9 cellular contexts compared by ENCODE assay signal in genomic region chr16:31143036-31143888, GRCh38. TPM values are rescaled to one million over a fixed set of nuclear protein-coding genes. Genes with fewer than 3 reads are reported as not detected.
A peak's percentile ranks its signal among the peaks of the same experiment; 100 is the strongest.
DNase-seq lines count a peak whose midpoint lies in the region; ATAC-seq and TF ChIP-seq lines count a peak whose summit lies in the region.
"Had no signal": no experiment of that assay in that cellular context is flagged by ENCODE, and none has a peak within 500 bp of the region (broad histone marks: within the 10 kb centered on the region; RNA-seq: fewer than 3 reads in every experiment).

No MANE protein-coding gene starts in this region.

- no peaks in the 10 kb centered on the region for H3K9me2 ChIP-seq in SU-DHL-6 (replicated peaks; ENCODE audit: insufficient read depth, low read length)

- H2AFZ ChIP-seq in SU-DHL-6 (ENCODE audit: low read depth, low read length, severe bottlenecking) = peak overlapping the region; percentile 75
- peak overlapping the region; percentile 86 for H2AFZ ChIP-seq in fibroblast of lung (ENCODE audit: low read length)

- ATAC-seq in foreskin keratinocyte = no peak
- no peak for ATAC-seq in GM21526 (IDR thresholded peaks at IDR 0.05; ENCODE audit: low FRiP score, unreplicated experiment)

- H3K4me1 ChIP-seq in fibroblast of lung (ENCODE audit: control insufficient read depth, extremely low read depth, insufficient read depth, low read length) (peaks cover 9% of the 10 kb centered on the region), skeletal muscle tissue (ENCODE audit: control insufficient read depth in 3 of 3, insufficient read depth in 3 of 3, low read length in 3 of 3) (peaks cover 22 to 27% (median 24%) of the 10 kb centered on the region in 3 donors), foreskin keratinocyte (peaks cover 9% of the 10 kb centered on the region)

- H3K27me3 ChIP-seq in SU-DHL-6 (ENCODE audit: low read length) (no peaks in the 10 kb centered on the region), fibroblast of lung (ENCODE audit: control insufficient read depth, insufficient read depth, low read length) (peaks cover 18% of the 10 kb centered on the region), skeletal muscle tissue (ENCODE audit: control insufficient read depth in 3 of 3, insufficient read depth in 3 of 3, low read length in 3 of 3) (peaks cover 7 to 8% (median 8%) of the 10 kb centered on the region in 3 donors), foreskin keratinocyte (peaks cover 5% of the 10 kb centered on the region)
- H3K27me3 ChIP-seq: MG63 had no signal

- H3K79me2 ChIP-seq in SU-DHL-6 (ENCODE audit: insufficient read depth, low read length) (no peaks in the 10 kb centered on the region), fibroblast of lung (ENCODE audit: control insufficient read depth, insufficient read depth, low read length) (no peaks in the 10 kb centered on the region)

- H3F3A ChIP-seq in SU-DHL-6 (ENCODE audit: insufficient read depth) = no peaks in the 10 kb centered on the region

- TF ChIP-seq CTCF in GM12875 (IDR thresholded peaks at IDR 0.05; ENCODE audit: borderline replicate concordance, insufficient read depth, low read depth, low read length) (0 out of 2 replicates have a peak, but pooled peaks have one; percentile 21), SU-DHL-6 (IDR thresholded peaks at IDR 0.05; ENCODE audit: insufficient read depth, low read length, poor library complexity, severe bottlenecking) (no peak), fibroblast of lung (conservative IDR thresholded peaks at IDR 0.05 in 1 of 2, IDR thresholded peaks at IDR 0.05 in 1 of 2; ENCODE audit: low read depth in 1 of 2, low read length in 2 of 2) (no peak), foreskin keratinocyte (conservative IDR thresholded peaks at IDR 0.05) (no peak)

- no peak for DNase-seq in fibroblast of lung (ENCODE audit: low read depth in 2 of 2)
- DNase-seq in SK-N-DZ (ENCODE audit: low spot score) = no peak
- no peak for DNase-seq in foreskin keratinocyte
- DNase-seq in AG20443 (ENCODE audit: low spot score) = no peak

- H3K4me2 ChIP-seq in SU-DHL-6 (ENCODE audit: low read depth, low read length, poor library complexity, severe bottlenecking) (peak overlapping the region; percentile 59), fibroblast of lung (ENCODE audit: extremely low read depth, insufficient read depth, low read length) (peak overlapping the region; percentile 77)

- H3K9me3 ChIP-seq in SU-DHL-6 (ENCODE audit: insufficient read depth, low read length) (no peaks in the 10 kb centered on the region), fibroblast of lung (ENCODE audit: control insufficient read depth, insufficient read depth, low read depth, low read length) (no peaks in the 10 kb centered on the region), skeletal muscle tissue (ENCODE audit: control insufficient read depth in 3 of 3, low read length in 3 of 3) (no peaks in the 10 kb centered on the region)
- H3K9me3 ChIP-seq: MG63 had no signal

- H4K20me1 ChIP-seq in SU-DHL-6 (ENCODE audit: low read depth, low read length) (no peaks in the 10 kb centered on the region), fibroblast of lung (ENCODE audit: control insufficient read depth, extremely low read depth, insufficient read depth, low read length) (no peaks in the 10 kb centered on the region)

- H3K4me3 ChIP-seq in GM12875 (ENCODE audit: low read depth, low read length) = no peak overlapping the region
- no peak overlapping the region for H3K4me3 ChIP-seq in SU-DHL-6 (ENCODE audit: insufficient read depth, low read length, poor library complexity, severe bottlenecking)
- peak overlapping the region in 2 of 4 experiments; percentile 38 to 52 for H3K4me3 ChIP-seq in fibroblast of lung (replicated peaks in 1 of 4; ENCODE audit: control extremely low read depth in 1 of 4, insufficient read depth in 1 of 4, low read depth in 3 of 4, low read length in 4 of 4)
- peak overlapping the region; percentile 43 to 76 (median 72) for H3K4me3 ChIP-seq in skeletal muscle tissue (ENCODE audit: low read length in 3 of 3)
- H3K4me3 ChIP-seq: MG63 had no signal

- no peak overlapping the region for H3K27ac ChIP-seq in SU-DHL-6 (ENCODE audit: low read depth, low read length)
- H3K27ac ChIP-seq in fibroblast of lung (ENCODE audit: insufficient read depth, low read length) = no peak overlapping the region
- peak overlapping the region; percentile 70 for H3K27ac ChIP-seq in skeletal muscle tissue (ENCODE audit: low read depth, low read length)
- no peak overlapping the region for H3K27ac ChIP-seq in foreskin keratinocyte

- peak overlapping the region; percentile 62; the same call in 1 of the 2 replicates for H3K9ac ChIP-seq in SU-DHL-6 (ENCODE audit: low read length)
- no peak overlapping the region for H3K9ac ChIP-seq in fibroblast of lung (ENCODE audit: insufficient read depth, low read length)
- peak overlapping the region in 2 of 3 donors; percentile 59 to 88 for H3K9ac ChIP-seq in skeletal muscle tissue (ENCODE audit: low read depth in 1 of 3, low read length in 3 of 3)

- H3K36me3 ChIP-seq in SU-DHL-6 (ENCODE audit: low read length) (no peaks in the 10 kb centered on the region), fibroblast of lung (ENCODE audit: control insufficient read depth, insufficient read depth, low read length) (no peaks in the 10 kb centered on the region), skeletal muscle tissue (ENCODE audit: control insufficient read depth in 3 of 3, insufficient read depth in 3 of 3, low read length in 3 of 3) (no peaks in the 10 kb centered on the region)
- H3K36me3 ChIP-seq: MG63 had no signal

RNA-seq across cellular contexts. Expression of gene PRSS36, which starts 6.6 kb away (rescaled TPM):
- total RNA-seq in fibroblast of lung (0.17 TPM in 1 of 2 replicates, not detected in the other), skeletal muscle tissue (0.52 TPM), foreskin keratinocyte (0.31 and 0.53 TPM in 2 replicates)
- polyA plus RNA-seq in fibroblast of lung (0.10 and 0.20 TPM in 2 replicates), foreskin keratinocyte (0.34 and 0.69 TPM in 2 replicates)
- polyA plus RNA-seq in fibroblast of lung (2012) = 0.06 and 0.43 TPM in 2 replicates
- not detected in 2 replicates for polyA minus RNA-seq in fibroblast of lung (ENCODE audit: low replicate concordance)
- polyA plus RNA-seq in SK-N-DZ (2014; cell fraction: cytosol; rRNA removed) = 0.22 and 0.46 TPM in 2 replicates
- polyA plus RNA-seq in SK-N-DZ (2014; cell fraction: nucleus; rRNA removed) = 0.24 and 1.3 TPM in 2 replicates

RNA-seq across cellular contexts. Expression of gene PRSS8, which starts 7.7 kb away (rescaled TPM):
- total RNA-seq in fibroblast of lung (not detected in 2 replicates), skeletal muscle tissue (not detected), foreskin keratinocyte (50.2 and 54.2 TPM in 2 replicates)
- polyA plus RNA-seq in fibroblast of lung (not detected in 2 replicates), foreskin keratinocyte (77.6 and 85.5 TPM in 2 replicates)
- not detected in 2 replicates for polyA plus RNA-seq in fibroblast of lung (2012)
- not detected in 2 replicates for polyA minus RNA-seq in fibroblast of lung (ENCODE audit: low replicate concordance)
- 0.70 and 1.0 TPM in 2 replicates for polyA plus RNA-seq in SK-N-DZ (2014; cell fraction: cytosol; rRNA removed)
- 0.12 and 1.0 TPM in 2 replicates for polyA plus RNA-seq in SK-N-DZ (2014; cell fraction: nucleus; rRNA removed)

RNA-seq across cellular contexts. Expression of gene KAT8, which starts 25.8 kb away (rescaled TPM):
- total RNA-seq in fibroblast of lung (30.4 and 39.3 TPM in 2 replicates), skeletal muscle tissue (43.3 TPM), foreskin keratinocyte (33.6 and 34.3 TPM in 2 replicates)
- polyA plus RNA-seq in fibroblast of lung (19.7 and 23.9 TPM in 2 replicates), foreskin keratinocyte (26.7 and 29.5 TPM in 2 replicates)
- 17.3 and 18.0 TPM in 2 replicates for polyA plus RNA-seq in fibroblast of lung (2012)
- 11.7 and 20.5 TPM in 2 replicates for polyA minus RNA-seq in fibroblast of lung (ENCODE audit: low replicate concordance)
- polyA plus RNA-seq in SK-N-DZ (2014; cell fraction: cytosol; rRNA removed) = 116 and 121 TPM in 2 replicates
- 109 and 110 TPM in 2 replicates for polyA plus RNA-seq in SK-N-DZ (2014; cell fraction: nucleus; rRNA removed)

RNA-seq across cellular contexts. Expression of gene BCKDK, which starts 35.1 kb away (rescaled TPM):
- total RNA-seq in fibroblast of lung = 12.6 and 18.5 TPM in 2 replicates
- 34.8 and 42.2 TPM in 2 replicates for polyA plus RNA-seq in fibroblast of lung
- polyA plus RNA-seq in fibroblast of lung (2012) = 51.6 and 67.3 TPM in 2 replicates
- polyA minus RNA-seq in fibroblast of lung (ENCODE audit: low replicate concordance) = 55.6 and 103 TPM in 2 replicates
- total RNA-seq in skeletal muscle tissue = 8.9 TPM
- 24.8 and 28.5 TPM in 2 replicates for polyA plus RNA-seq in SK-N-DZ (2014; cell fraction: cytosol; rRNA removed)
- polyA plus RNA-seq in SK-N-DZ (2014; cell fraction: nucleus; rRNA removed) = 32.7 and 47.2 TPM in 2 replicates
- total RNA-seq in foreskin keratinocyte = 41.1 and 41.9 TPM in 2 replicates
- polyA plus RNA-seq in foreskin keratinocyte = 58.7 and 60.3 TPM in 2 replicates

RNA-seq across cellular contexts. Expression of gene FUS, which starts 36.7 kb away (rescaled TPM):
- total RNA-seq in fibroblast of lung (34.4 and 44.3 TPM in 2 replicates), skeletal muscle tissue (40.2 TPM), foreskin keratinocyte (99.8 and 114 TPM in 2 replicates)
- polyA plus RNA-seq in fibroblast of lung (199 and 263 TPM in 2 replicates), foreskin keratinocyte (355 and 388 TPM in 2 replicates)
- 506 and 756 TPM in 2 replicates for polyA plus RNA-seq in fibroblast of lung (2012)
- 213 and 344 TPM in 2 replicates for polyA minus RNA-seq in fibroblast of lung (ENCODE audit: low replicate concordance)
- polyA plus RNA-seq in SK-N-DZ (2014; cell fraction: cytosol; rRNA removed) = 19.0 and 45.5 TPM in 2 replicates
- 84.9 and 352 TPM in 2 replicates for polyA plus RNA-seq in SK-N-DZ (2014; cell fraction: nucleus; rRNA removed)

Comparison
In these comparisons a context has a peak if more than half of its experiments do, and no peak if none do; other contexts are left out.
1. H3K4me3 ChIP-seq: peak in skeletal muscle tissue (3 of 3); none in GM12875 (single experiment) and SU-DHL-6 (single experiment).
2. RNA of gene PRSS8, which starts 7.7 kb away (total RNA-seq): 50.2 to 54.2 TPM in foreskin keratinocyte; not detected in fibroblast of lung and not detected in skeletal muscle tissue (single experiment); every median in the first group is over 10 times any median in the second.